ENCODE assay signal across 8 cellular contexts in the genomic region with DNA sequence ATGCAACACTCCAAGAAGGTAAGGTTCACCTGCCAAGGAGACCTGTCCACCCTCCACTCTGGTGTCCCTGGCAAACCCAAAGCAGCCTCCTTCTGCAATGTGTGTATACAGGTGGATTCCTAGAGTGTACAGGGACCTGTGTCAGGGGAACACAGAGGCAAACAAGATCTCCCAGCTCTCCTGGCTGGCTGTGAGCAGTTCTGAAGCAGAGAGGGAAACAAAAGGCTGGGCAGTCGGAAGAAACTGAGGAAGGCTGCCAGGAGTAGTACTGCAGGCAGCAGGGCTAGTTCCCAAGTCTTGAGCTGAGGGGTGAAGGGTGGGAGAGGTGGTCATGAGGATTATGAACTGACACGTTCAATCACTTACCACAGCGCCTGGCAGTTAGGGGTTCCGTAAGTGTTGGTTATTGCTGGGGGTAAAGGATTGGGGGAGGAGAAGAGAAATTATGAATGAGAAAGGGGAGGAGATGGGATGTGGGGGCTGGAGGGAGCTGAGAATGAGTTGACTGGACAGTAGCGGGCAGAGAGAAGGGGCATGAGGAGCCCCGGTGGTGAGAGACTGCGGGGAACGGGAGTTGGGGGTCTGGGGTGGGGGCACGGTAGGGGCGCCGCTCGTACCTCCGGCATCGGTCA. TPM values are rescaled to one million over a fixed set of nuclear protein-coding genes. Genes with fewer than 3 reads are reported as not detected.
DNase-seq lines count a peak whose midpoint lies in the region; ATAC-seq and TF ChIP-seq lines count a peak whose summit lies in the region.

No MANE protein-coding gene starts in this region.

- H3K4me3 ChIP-seq in iPS-15b (ENCODE audit: low read depth, low read length) (peak overlapping the region; percentile 86), skin epidermis (peak overlapping the region; percentile 83 to 100 (median 97))

- H3K27ac ChIP-seq in skin epidermis, result peak overlapping the region; percentile 4 to 93 (median 86)

- no peaks in the 10 kb centered on the region for H3K4me1 ChIP-seq in iPS-15b (ENCODE audit: control insufficient read depth, insufficient read depth, low read length)

- peak; percentile 60 for DNase-seq in activated effector memory CD4-positive, alpha-beta T cell treated with anti-CD3 and anti-CD28 coated beads, Interleukin-2, amount 50 U/mL, for 16 hours
- DNase-seq in activated effector memory CD4-positive, alpha-beta T cell treated with Interleukin-2 at 50 U/mL for 16 hours, result no peak
- peak; percentile 13 for DNase-seq in activated CD8-positive, alpha-beta T cell treated with anti-CD3 and anti-CD28 coated beads for 36 hours
- no peak for DNase-seq in CD1c-positive myeloid dendritic cell (ENCODE audit: extremely low spot score)

- peak overlapping the region; percentile 90 for H3K4me3 Mint-ChIP-seq in activated CD8-positive, alpha-beta T cell treated with anti-CD3 and anti-CD28 coated beads for 36 hours

- no peaks in the 10 kb centered on the region for H3K9me3 Mint-ChIP-seq in activated CD8-positive, alpha-beta T cell treated with anti-CD3 and anti-CD28 coated beads for 36 hours

- no peak overlapping the region for H3K9ac ChIP-seq in iPS-15b (ENCODE audit: low read depth, low read length)

- no peak for TF ChIP-seq CTCF in activated CD8-positive, alpha-beta T cell treated with anti-CD3 and anti-CD28 coated beads for 36 hours (IDR thresholded peaks at IDR 0.05)

- ATAC-seq in activated CD8-positive, alpha-beta T cell treated with anti-CD3 and anti-CD28 coated beads for 36 hours, result no peak
- no peak for ATAC-seq in HG03342 (IDR thresholded peaks at IDR 0.05; ENCODE audit: unreplicated experiment)
- ATAC-seq in HG02870 (IDR thresholded peaks at IDR 0.05; ENCODE audit: unreplicated experiment), result no peak

- H3K27me3 ChIP-seq in iPS-15b (ENCODE audit: control insufficient read depth, insufficient read depth, low read length), result no peaks in the 10 kb centered on the region

- peaks cover 28% of the 10 kb centered on the region for H3K36me3 Mint-ChIP-seq in activated CD8-positive, alpha-beta T cell treated with anti-CD3 and anti-CD28 coated beads for 36 hours (ENCODE audit: low read depth)

- H3K27ac Mint-ChIP-seq in activated CD8-positive, alpha-beta T cell treated with anti-CD3 and anti-CD28 coated beads for 36 hours, result peak overlapping the region; percentile 86

- CTCF ChIA-PET in activated CD8-positive, alpha-beta T cell treated with anti-CD3 and anti-CD28 coated beads for 36 hours (lab: Charles Lee), result interaction anchor here (0.9 to 1.4 kb wide), 4 partner anchors 13 to 96 kb away, joined by 3 read pairs; no protein-coding TSS in a partner anchor

- peaks cover 45% of the 10 kb centered on the region for H3K4me1 Mint-ChIP-seq in activated CD8-positive, alpha-beta T cell treated with anti-CD3 and anti-CD28 coated beads for 36 hours (ENCODE audit: low read depth)

- POLR2A ChIA-PET in activated CD8-positive, alpha-beta T cell treated with anti-CD3 and anti-CD28 coated beads for 36 hours (lab: Charles Lee), result interaction anchor here (0.7 to 3.9 kb wide), 15 partner anchors 9 to 223 kb away, joined by 3 to 18 read pairs (median 4); partner anchors contain the start of genes ASPHD1, HIRIP3, MVP and TMEM219

- no peaks in the 10 kb centered on the region for H3K27me3 Mint-ChIP-seq in activated CD8-positive, alpha-beta T cell treated with anti-CD3 and anti-CD28 coated beads for 36 hours

- no peaks in the 10 kb centered on the region for H3K36me3 ChIP-seq in iPS-15b (ENCODE audit: control insufficient read depth, insufficient read depth, low read length)

- no peaks in the 10 kb centered on the region for H3K9me3 ChIP-seq in iPS-15b (ENCODE audit: control insufficient read depth, insufficient read depth, low read length)

- intact Hi-C loops in activated CD8-positive, alpha-beta T cell treated with anti-CD3 and anti-CD28 coated beads for 36 hours (cut with micrococcal nuclease), result no loop called here

RNA-seq across cellular contexts. Expression of gene KCTD13, which starts 0.7 kb away (rescaled TPM):
- total RNA-seq in activated CD8-positive, alpha-beta T cell treated with anti-CD3 and anti-CD28 coated beads for 36 hours, result 10 to 100 TPM; 35.2 to 35.3 TPM

RNA-seq across cellular contexts. Expression of gene ASPHD1, which starts 25.0 kb away (rescaled TPM):
- total RNA-seq in activated CD8-positive, alpha-beta T cell treated with anti-CD3 and anti-CD28 coated beads for 36 hours, result 1 to 10 TPM; 2.0 to 2.1 TPM

RNA-seq across cellular contexts. Expression of gene SEZ6L2, which starts 25.9 kb away (rescaled TPM):
- under 1 TPM; 0.11 to 0.13 TPM for total RNA-seq in activated CD8-positive, alpha-beta T cell treated with anti-CD3 and anti-CD28 coated beads for 36 hours

RNA-seq across cellular contexts. Expression of gene TMEM219, which starts 36.6 kb away (rescaled TPM):
- 10 to 100 TPM; 31.9 to 34.9 TPM for total RNA-seq in activated CD8-positive, alpha-beta T cell treated with anti-CD3 and anti-CD28 coated beads for 36 hours

RNA-seq across cellular contexts. Expression of gene TAOK2, which starts 48.4 kb away (rescaled TPM):
- 10 to 100 TPM; 25.0 to 25.9 TPM for total RNA-seq in activated CD8-positive, alpha-beta T cell treated with anti-CD3 and anti-CD28 coated beads for 36 hours

Comparison
In these comparisons a context has a peak if more than half of its experiments do, and no peak if none do; other contexts are left out.
1. DNase-seq: peak in activated effector memory CD4-positive, alpha-beta T cell treated with anti-CD3 and anti-CD28 coated beads, Interleukin-2, amount 50 U/mL, for 16 hours (single experiment) and activated CD8-positive, alpha-beta T cell treated with anti-CD3 and anti-CD28 coated beads for 36 hours (single experiment); none in activated effector memory CD4-positive, alpha-beta T cell treated with Interleukin-2 at 50 U/mL for 16 hours (single experiment) and CD1c-positive myeloid dendritic cell (single experiment).